Comparison of ENCODE assay signal across 8 cellular contexts in the genomic region with DNA sequence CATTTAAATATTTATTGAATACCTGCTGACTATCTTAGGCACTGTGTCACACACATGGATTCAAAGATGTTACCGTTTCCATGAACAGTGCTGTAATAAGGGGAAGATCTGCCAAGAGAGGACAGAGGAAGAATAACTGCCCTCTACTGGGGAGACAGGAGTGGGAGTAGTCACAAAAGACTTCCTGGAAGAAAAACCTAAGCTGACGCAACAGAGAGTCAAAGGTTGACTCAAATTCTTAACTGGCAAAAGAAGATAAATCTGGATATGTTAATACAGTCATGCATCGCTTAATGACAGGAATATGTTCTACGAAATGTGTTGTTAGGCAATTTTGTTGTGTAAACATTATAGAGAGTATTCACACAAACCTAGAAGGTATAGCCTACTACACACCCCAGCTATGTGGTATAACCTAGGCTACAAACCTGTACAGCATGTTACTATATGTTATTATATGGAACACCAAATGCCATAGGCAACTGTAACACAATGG. TPM values are rescaled to one million over a fixed set of nuclear protein-coding genes. Genes with fewer than 3 reads are reported as not detected.
DNase-seq lines count a peak whose midpoint lies in the region; ATAC-seq and TF ChIP-seq lines count a peak whose summit lies in the region.

No MANE protein-coding gene starts in this region.

- H3K4me1 ChIP-seq in Caco-2 (peaks cover 7% of the 10 kb centered on the region), HUES64 (ENCODE audit: insufficient read depth, low read length) (peaks cover 18% of the 10 kb centered on the region; the same call in 1 of the 2 replicates)

- DNase-seq in Caco-2 (peak in 1 of 2 experiments; percentile 65), Right ventricle myocardium superior (no peak), sciatic nerve (ENCODE audit: low spot score) (no peak), posterior cingulate gyrus (no peak)
- no peak for DNase-seq in effector CD4-positive, alpha-beta T cell

- ATAC-seq in Right ventricle myocardium superior (ENCODE audit: poor library complexity) (peak; percentile 90), sciatic nerve (peak; percentile 94), GM19324 (IDR thresholded peaks at IDR 0.05; ENCODE audit: low FRiP score, unreplicated experiment) (no peak)

- no TSS peak for BruUV-seq in Caco-2 (replicated peaks; lab: Mats Ljungman, UMichigan)

- no peak overlapping the region for H3K4me3 Mint-ChIP-seq in Caco-2 (ENCODE audit: unreplicated experiment)

- peak overlapping the region; percentile 11; the same call in 1 of the 2 replicates for H3K27ac ChIP-seq in HUES64 (ENCODE audit: low read depth, low read length)

- H3K36me3 ChIP-seq in Caco-2 (ENCODE audit: control insufficient read depth, insufficient read depth, low read length) (no peaks in the 10 kb centered on the region; the same call in 1 of the 2 replicates), HUES64 (ENCODE audit: insufficient read depth, low read length) (peaks cover 14% of the 10 kb centered on the region)

- POLR2A ChIA-PET in Caco-2 (lab: Charles Lee), result no interaction called here

- H3K27ac Mint-ChIP-seq in Caco-2 (ENCODE audit: unreplicated experiment), result peak overlapping the region; percentile 63

- CTCF ChIA-PET in Caco-2 (lab: Charles Lee), result interaction anchor here (0.6 to 1.2 kb wide), 5 partner anchors 11 to 239 kb away, joined by 3 to 7 read pairs (median 4); no protein-coding TSS in a partner anchor

- intact Hi-C loops in Caco-2 (cut with micrococcal nuclease; ENCODE audit: unreplicated experiment), result loop anchor here (1.0 kb wide), 1 partner anchor 14 kb away; no protein-coding TSS in a partner anchor
- intact Hi-C loops in Right ventricle myocardium superior (cut with DNase I), result loop anchor here (10.0 kb wide), 1 partner anchor 187 kb away; no protein-coding TSS in a partner anchor
- intact Hi-C loops in sciatic nerve (cut with DNase I), result loop anchor here (10.0 kb wide), 1 partner anchor 187 kb away; no protein-coding TSS in a partner anchor
- intact Hi-C loops in posterior cingulate gyrus (cut with DNase I), result no loop called here

- peaks cover 13% of the 10 kb centered on the region for H3K4me1 Mint-ChIP-seq in Caco-2 (ENCODE audit: low read depth, unreplicated experiment)

- peaks cover 7% of the 10 kb centered on the region for H3K36me3 Mint-ChIP-seq in Caco-2 (ENCODE audit: insufficient read depth, unreplicated experiment)

- H3K27me3 Mint-ChIP-seq in Caco-2 (ENCODE audit: insufficient read depth, unreplicated experiment), result no peaks in the 10 kb centered on the region

- H3K27me3 ChIP-seq in Caco-2 (replicated peaks; ENCODE audit: control insufficient read depth, insufficient read depth, low read length), result no peaks in the 10 kb centered on the region
- H3K27me3 ChIP-seq in HUES64 (ENCODE audit: insufficient read depth, low read length), result no peaks in the 10 kb centered on the region

- H3K4me3 ChIP-seq in Caco-2 (ENCODE audit: low read depth, low read length), result no peak overlapping the region
- H3K4me3 ChIP-seq in HUES64 (ENCODE audit: low read length), result no peak overlapping the region
- H3K4me3 ChIP-seq in WI38 (ENCODE audit: low read depth, low read length), result no peak overlapping the region

- no peak overlapping the region for H3K9ac ChIP-seq in HUES64 (ENCODE audit: low read depth, low read length)

- WGBS in HUES64, result 80% methylated on average over 4 of the region's 4 CpGs

- no peaks in the 10 kb centered on the region for H3K9me3 Mint-ChIP-seq in Caco-2 (ENCODE audit: unreplicated experiment)

- H3K9me3 ChIP-seq in Caco-2, result no peaks in the 10 kb centered on the region
- H3K9me3 ChIP-seq in HUES64 (ENCODE audit: insufficient read depth, low read depth, low read length), result no peaks in the 10 kb centered on the region

- TF ChIP-seq CTCF in Caco-2 (IDR thresholded peaks at IDR 0.05; ENCODE audit: insufficient read depth in 1 of 2, low read depth in 1 of 2, low read length in 1 of 2, severe bottlenecking in 1 of 2, unreplicated experiment in 1 of 2) (peak; percentile 26 to 64), WI38 (IDR thresholded peaks at IDR 0.05; ENCODE audit: low read depth, low read length) (peak; percentile 54; the same call in 1 of the 2 replicates)

RNA-seq across cellular contexts. Expression of gene DCAF5, which starts 51.5 kb away (rescaled TPM):
- total RNA-seq in Caco-2 (2022) (34.8 and 36.8 TPM in 2 replicates), Right ventricle myocardium superior (53.4 TPM), sciatic nerve (42.8 TPM)
- 16.1 TPM for polyA plus RNA-seq in HUES64 (2013, experiment 1 of 2)
- polyA plus RNA-seq in HUES64 (2013, experiment 2 of 2), result 20.5 TPM
